In genomic region chr3:5041315-5041714, GRCh38 we compare ENCODE assay signal across 23 cellular contexts.
"Had no signal": no experiment of that assay in that cellular context is flagged by ENCODE, and none has a peak within 500 bp of the region (broad histone marks: within the 10 kb centered on the region; RNA-seq: fewer than 3 reads in every experiment).

No MANE protein-coding gene starts in this region.

- H3K4me1 Mint-ChIP-seq: nephron had no signal

- H3K9me3 ChIP-seq: tibial nerve had no signal

- H3K27me3 Mint-ChIP-seq: activated CD4-positive, alpha-beta T cell treated with anti-CD3 and anti-CD28 coated beads, Interleukin-2, amount 10 ng/mL, durations not matched to agents 24 days and 14 days had no signal

- DNase-seq: activated CD4-positive, alpha-beta T cell treated with anti-CD3 and anti-CD28 coated beads, Interleukin-2, amount 10 ng/mL, durations not matched to agents 24 days and 14 days; activated CD8-positive, alpha-beta T cell treated with anti-CD3 and anti-CD28 coated beads for 36 hours; activated effector memory CD4-positive, alpha-beta T cell treated with Interleukin-2 at 50 U/mL for 16 hours; activated naive CD4-positive, alpha-beta T cell treated with anti-CD3 and anti-CD28 coated beads, Interleukin-2, amount 50 U/mL, for 16 hours; activated T-cell treated with anti-CD3 and anti-CD28 coated beads, Interleukin-2, amount 50 U/mL, for 4 hours; aorta; brain microvascular endothelial cell; central memory CD4-positive, alpha-beta T cell; dorsolateral prefrontal cortex; foreskin melanocyte; glutamatergic neuron; hypothalamus; islet precursor cell; left colon; nucleus accumbens; stimulated activated naive CD4-positive, alpha-beta T cell; substantia nigra; T1000 had no signal

- H3K4me3 ChIP-seq: dorsolateral prefrontal cortex, lung, smooth muscle cell, tibial nerve had no signal

- H3K4me1 ChIP-seq: tibial nerve had no signal

- H3K27ac ChIP-seq: brain microvascular endothelial cell, tibial nerve had no signal

- ATAC-seq: activated CD8-positive, alpha-beta T cell treated with anti-CD3 and anti-CD28 coated beads for 36 hours; activated T-cell treated with anti-CD3 and anti-CD28 coated beads, Interleukin-2, amount 50 U/mL, for 4 hours; left colon; sciatic nerve had no signal

- H3K4me2 ChIP-seq: smooth muscle cell had no signal

- H3K36me3 ChIP-seq: brain microvascular endothelial cell, tibial nerve had no signal

- H3K27me3 ChIP-seq: brain microvascular endothelial cell, dorsolateral prefrontal cortex, tibial nerve had no signal

- H3K27ac Mint-ChIP-seq: activated CD4-positive, alpha-beta T cell treated with anti-CD3 and anti-CD28 coated beads, Interleukin-2, amount 10 ng/mL, durations not matched to agents 24 days and 14 days; activated CD8-positive, alpha-beta T cell treated with anti-CD3 and anti-CD28 coated beads for 36 hours; nephron had no signal

- H3K9me3 Mint-ChIP-seq: activated CD4-positive, alpha-beta T cell treated with anti-CD3 and anti-CD28 coated beads, Interleukin-2, amount 10 ng/mL, durations not matched to agents 24 days and 14 days; activated CD8-positive, alpha-beta T cell treated with anti-CD3 and anti-CD28 coated beads for 36 hours; activated T-cell treated with anti-CD3 and anti-CD28 coated beads, Interleukin-2, amount 50 U/mL, for 4 hours; nephron had no signal

- H3K4me3 Mint-ChIP-seq: activated CD4-positive, alpha-beta T cell treated with anti-CD3 and anti-CD28 coated beads, Interleukin-2, amount 10 ng/mL, durations not matched to agents 24 days and 14 days; activated CD8-positive, alpha-beta T cell treated with anti-CD3 and anti-CD28 coated beads for 36 hours; activated T-cell treated with anti-CD3 and anti-CD28 coated beads, Interleukin-2, amount 50 U/mL, for 4 hours; nephron had no signal
